Comparison of ENCODE assay signal across 8 cellular contexts in the genomic region with DNA sequence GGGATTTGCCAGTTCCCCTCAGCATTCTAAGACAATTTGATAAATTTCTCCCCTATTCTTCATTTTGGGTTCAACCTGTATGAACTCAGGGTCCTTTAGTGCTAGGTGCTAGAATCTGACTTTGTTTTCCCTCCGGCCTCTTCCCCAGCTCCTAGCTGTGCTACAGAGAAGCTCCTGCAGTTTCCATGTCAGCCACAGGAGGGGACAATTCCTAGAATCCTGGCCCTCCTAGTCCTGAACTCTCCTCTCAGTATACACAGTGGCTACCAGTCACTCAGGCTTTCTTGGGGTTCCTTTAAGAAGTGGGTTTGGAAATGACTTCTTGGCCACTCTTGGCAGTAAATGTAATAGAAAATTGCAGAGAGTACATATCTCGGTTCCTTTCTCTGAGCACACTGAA. TPM values are rescaled to one million over a fixed set of nuclear protein-coding genes. Genes with fewer than 3 reads are reported as not detected.
DNase-seq lines count a peak whose midpoint lies in the region; TF ChIP-seq lines count a peak whose summit lies in the region.

No MANE protein-coding gene starts in this region.

- peaks cover 0 to 8% (median 0%) of the 10 kb centered on the region in 3 donors for H3K27me3 Mint-ChIP-seq in CD14-positive monocyte (ENCODE audit: low read depth in 3 of 3)

- H3K27ac Mint-ChIP-seq in CD14-positive monocyte: peak overlapping the region in 1 of 7 donors; percentile 45

- TF ChIP-seq CTCF in CD14-positive monocyte (IDR thresholded peaks at IDR 0.05): peak; percentile 59
- TF ChIP-seq CTCF in astrocyte of the cerebellum (IDR thresholded peaks at IDR 0.05; ENCODE audit: low read depth, low read length, missing control alignments): peak; percentile 76

- peaks cover 59% of the 10 kb centered on the region for H3K4me1 Mint-ChIP-seq in CD14-positive monocyte

- H3K9me3 Mint-ChIP-seq in CD14-positive monocyte: no peaks in the 10 kb centered on the region

- H3K36me3 Mint-ChIP-seq in CD14-positive monocyte: no peaks in the 10 kb centered on the region

- H3K4me3 Mint-ChIP-seq in CD14-positive monocyte: no peak overlapping the region

- in situ Hi-C loops in astrocyte of the cerebellum (cut with HindIII; ENCODE audit: low sequenced_read_pairs): no loop called here

- intact Hi-C loops in CD14-positive monocyte (cut with micrococcal nuclease): no loop called here

- no peak overlapping the region for H3K4me3 ChIP-seq in astrocyte of the cerebellum (ENCODE audit: low read depth, low read length)

- DNase-seq in CD14-positive monocyte (ENCODE audit: low spot score): no peak
- DNase-seq in HuH-7 (ENCODE audit: low spot score): peak; percentile 86
- DNase-seq in astrocyte of the cerebellum (ENCODE audit: low read depth): no peak
- peak; percentile 59 for DNase-seq in left kidney (ENCODE audit: low read depth, low spot score)
- no peak for DNase-seq in NCI-H345 treated with DMSO at 0.1 percent for 48 hours (lab: John Stamatoyannopoulos, UW; ENCODE audit: unreplicated experiment)
- no peak for DNase-seq in cerebellar nuclear complex (lab: John Stamatoyannopoulos, UW)
- DNase-seq in stimulated activated naive CD4-positive, alpha-beta T cell (lab: John Stamatoyannopoulos, UW): no peak
- no peak for DNase-seq in NCI-H774 (lab: John Stamatoyannopoulos, UW)

RNA-seq across cellular contexts. Expression of a gene that starts 4.9 kb away (rescaled TPM):
- polyA plus RNA-seq in CD14-positive monocyte: under 1 TPM in 1 of 2 donors, not detected in 1; 0.54 TPM

RNA-seq across cellular contexts. Expression of a gene that starts 48.0 kb away (rescaled TPM):
- not detected for polyA plus RNA-seq in CD14-positive monocyte

Comparison
In these comparisons a context has a peak if more than half of its experiments do, and no peak if none do; other contexts are left out.
1. DNase-seq: peak in HuH-7 (single experiment) and left kidney (single experiment); none in CD14-positive monocyte (single experiment), astrocyte of the cerebellum (single experiment), NCI-H345 treated with DMSO at 0.1 percent for 48 hours (single experiment), cerebellar nuclear complex (0 of 2), stimulated activated naive CD4-positive, alpha-beta T cell (0 of 6) and NCI-H774 (single experiment).